10 cellular contexts compared by ENCODE assay signal in genomic region chrX:129979207-129979920, GRCh38. TPM values are rescaled to one million over a fixed set of nuclear protein-coding genes. Genes with fewer than 3 reads are reported as not detected.
DNase-seq lines count a peak whose midpoint lies in the region; ATAC-seq, FAIRE-seq and TF ChIP-seq lines count a peak whose summit lies in the region.
"Had no signal": no experiment of that assay in that cellular context is flagged by ENCODE, and none has a peak within 500 bp of the region (broad histone marks: within the 10 kb centered on the region; RNA-seq: fewer than 3 reads in every experiment).

No MANE protein-coding gene starts in this region.

- H4K20me1 ChIP-seq in IMR-90 (ENCODE audit: insufficient read depth, low read length) = no peaks in the 10 kb centered on the region

- H3K4me1 ChIP-seq in CD4-positive, alpha-beta memory T cell (ENCODE audit: insufficient read depth, low read length) = no peaks in the 10 kb centered on the region
- H3K4me1 ChIP-seq in IMR-90 (ENCODE audit: control insufficient read depth, insufficient read depth, low read length) (no peaks in the 10 kb centered on the region), ovary (ENCODE audit: insufficient read depth) (peaks cover 1% of the 10 kb centered on the region)

- H3K4me3 Mint-ChIP-seq in CD4-positive, alpha-beta memory T cell = peak overlapping the region; percentile 40 to 86 (median 76)

- H3K27me3 ChIP-seq in CD4-positive, alpha-beta memory T cell (ENCODE audit: insufficient read depth, low read length) = no peaks in the 10 kb centered on the region
- H3K27me3 ChIP-seq in IMR-90 (ENCODE audit: control insufficient read depth, insufficient read depth, low read length) = peaks cover 16% of the 10 kb centered on the region
- H3K27me3 ChIP-seq in dorsolateral prefrontal cortex = peaks cover 0 to 34% (median 3%) of the 10 kb centered on the region in 45 donors
- H3K27me3 ChIP-seq in ovary = no peaks in the 10 kb centered on the region

- no peak overlapping the region for H2BK20ac ChIP-seq in IMR-90 (ENCODE audit: low read depth, low read length)

- CTCF ChIA-PET in CD4-positive, alpha-beta memory T cell (lab: Charles Lee; ENCODE audit: partially characterized antibody) = interaction anchor here (0.6 kb wide), 1 partner anchor 377 kb away, joined by 4 read pairs; no protein-coding TSS in a partner anchor
- CTCF ChIA-PET in IMR-90 (lab: Yijun Ruan, JAX) = no interaction called here

- no peak overlapping the region for H2BK120ac ChIP-seq in IMR-90 (ENCODE audit: low read depth, low read length)

- no peak overlapping the region for H2AK5ac ChIP-seq in IMR-90 (ENCODE audit: low read depth, low read length)

- H4K91ac ChIP-seq in IMR-90 (ENCODE audit: insufficient read depth, low read depth, low read length) = no peak overlapping the region

- WGBS in IMR-90 (ENCODE audit: extremely low coverage in 2 of 2, insufficient read length in 1 of 2), 2 experiments = 60% methylated on average over 6 of the region's 35 CpGs; no CpG with 5 or more reads in 1 of the 2 experiments
- 29 to 41% (median 35%) methylated on average over 26 to 35 of the region's 35 CpGs for WGBS in ovary, 3 donors

- TF ChIP-seq RAD21 in IMR-90 (IDR thresholded peaks at IDR 0.05; ENCODE audit: low read length) = no peak

- H3K23ac ChIP-seq in IMR-90 (ENCODE audit: low read depth, low read length) = no peak overlapping the region

- H3K18ac ChIP-seq in IMR-90 (ENCODE audit: low read depth, low read length) = no peak overlapping the region

- no peak overlapping the region for H3K4ac ChIP-seq in IMR-90 (ENCODE audit: low read depth, low read length)

- peak overlapping the region in 6 of 7 donors; percentile 29 to 93 (median 66) for H3K27ac Mint-ChIP-seq in CD4-positive, alpha-beta memory T cell

- H2AFZ ChIP-seq in IMR-90 (replicated peaks; ENCODE audit: low read length, poor library complexity) = peak overlapping the region; percentile 53

- in situ Hi-C loops in IMR-90 (cut with MboI; ENCODE audit: low sequenced_read_pairs) = no loop called here

- no peak overlapping the region for H3K9ac ChIP-seq in IMR-90 (ENCODE audit: low read depth, low read length)

- H3K9me3 ChIP-seq in CD4-positive, alpha-beta memory T cell (ENCODE audit: control insufficient read depth in 1 of 2, low read length in 2 of 2) = no peaks in the 10 kb centered on the region
- no peaks in the 10 kb centered on the region for H3K9me3 ChIP-seq in IMR-90 (ENCODE audit: control insufficient read depth, insufficient read depth, low read length)
- no peaks in the 10 kb centered on the region for H3K9me3 ChIP-seq in ovary

- DNase-seq in CD4-positive, alpha-beta memory T cell = no peak
- DNase-seq in IMR-90 = no peak
- DNase-seq in dorsolateral prefrontal cortex = peak in 1 of 10 donors; percentile 15
- DNase-seq in ovary = peak; percentile 21 to 44 (median 35)
- DNase-seq in DMS 273 (lab: John Stamatoyannopoulos, UW; ENCODE audit: unreplicated experiment) = no peak
- no peak for DNase-seq in D721Med (ENCODE audit: insufficient read length, low spot score)
- DNase-seq in DMS153 (lab: John Stamatoyannopoulos, UW) = no peak
- no peak for DNase-seq in iPS-NIHi11 (ENCODE audit: low spot score)

- no peak for TF ChIP-seq EP300 in ovary (IDR thresholded peaks at IDR 0.05)

- H2BK15ac ChIP-seq in IMR-90 (ENCODE audit: low read depth, low read length) = no peak overlapping the region

- H2BK5ac ChIP-seq in IMR-90 (ENCODE audit: low read depth, low read length, poor library complexity, severe bottlenecking) = no peak overlapping the region

- H3K36me3 Mint-ChIP-seq in CD4-positive, alpha-beta memory T cell = peaks cover 0 to 3% of the 10 kb centered on the region in 2 donors

- TF ChIP-seq POLR2A in IMR-90 (IDR thresholded peaks at IDR 0.05; ENCODE audit: low read depth, low read length) (no peak), ovary (IDR thresholded peaks at IDR 0.05) (no peak)

- no peak for TF ChIP-seq CTCF in IMR-90 (conservative IDR thresholded peaks at IDR 0.05; ENCODE audit: low read depth, low read length)
- TF ChIP-seq CTCF in dorsolateral prefrontal cortex (IDR thresholded peaks at IDR 0.05 in 54 of 56, conservative IDR thresholded peaks at IDR 0.05 in 2 of 56; ENCODE audit: low read depth in 1 of 56, partially characterized antibody in 56 of 56) = no peak
- no peak for TF ChIP-seq CTCF in ovary (IDR thresholded peaks at IDR 0.05)
- TF ChIP-seq CTCF in D721Med (IDR thresholded peaks at IDR 0.05; ENCODE audit: insufficient read depth, missing control alignments) = no peak

- H3K9me1 ChIP-seq in IMR-90 (ENCODE audit: insufficient read depth, low read length) = no peaks in the 10 kb centered on the region

- peak overlapping the region; percentile 46; the same call in 1 of the 2 replicates for H3K4me2 ChIP-seq in IMR-90 (ENCODE audit: low read depth, low read length)

- no peak overlapping the region for H4K5ac ChIP-seq in IMR-90 (ENCODE audit: low read depth, low read length)

- H3K27me3 Mint-ChIP-seq in CD4-positive, alpha-beta memory T cell = no peaks in the 10 kb centered on the region

- H3K79me1 ChIP-seq in IMR-90 (ENCODE audit: low read depth in 1 of 2, low read length in 2 of 2) = no peaks in the 10 kb centered on the region

- no peak overlapping the region for H4K8ac ChIP-seq in IMR-90 (ENCODE audit: low read depth in 2 of 2, low read length in 2 of 2)

- no peak overlapping the region for H3K14ac ChIP-seq in IMR-90 (replicated peaks; ENCODE audit: low read depth, low read length)

- H3K36me3 ChIP-seq in CD4-positive, alpha-beta memory T cell (ENCODE audit: insufficient read depth, low read length) = no peaks in the 10 kb centered on the region
- H3K36me3 ChIP-seq in IMR-90 (ENCODE audit: control insufficient read depth, insufficient read depth, low read length) = no peaks in the 10 kb centered on the region
- no peaks in the 10 kb centered on the region for H3K36me3 ChIP-seq in ovary

- no peak overlapping the region for H3K4me3 ChIP-seq in CD4-positive, alpha-beta memory T cell (ENCODE audit: low read length in 2 of 2)
- H3K4me3 ChIP-seq in IMR-90 (ENCODE audit: insufficient read depth, low read depth, low read length) (no peak overlapping the region), dorsolateral prefrontal cortex (peak overlapping the region in 7 of 59 donors; percentile 14 to 60 (median 46)), ovary (peak overlapping the region; percentile 40)
- H3K4me3 ChIP-seq: skin epidermis had no signal

- ATAC-seq in IMR-90 (ENCODE audit: low read depth) = no peak

- no TSS peak for BruUV-seq in IMR-90 (replicated peaks; lab: Mats Ljungman, UMichigan)

- H3K27ac ChIP-seq in CD4-positive, alpha-beta memory T cell (ENCODE audit: low read depth, low read length) = no peak overlapping the region
- H3K27ac ChIP-seq in IMR-90 (ENCODE audit: insufficient read depth, low read length) = no peak overlapping the region
- H3K27ac ChIP-seq in dorsolateral prefrontal cortex = peak overlapping the region in 35 of 59 donors; percentile 3 to 82 (median 55)
- H3K27ac ChIP-seq in ovary = peak overlapping the region; percentile 88 to 92
- H3K27ac ChIP-seq: HL-60 had no signal

- no peaks in the 10 kb centered on the region for H3K9me3 Mint-ChIP-seq in CD4-positive, alpha-beta memory T cell

- no peak for FAIRE-seq in D721Med (lab: Jason Lieb, UNC)

- H3K56ac ChIP-seq in IMR-90 (ENCODE audit: extremely low read depth, insufficient read depth, low read length) = no peak overlapping the region

- dilution Hi-C loops in IMR-90 (cut with HindIII; ENCODE audit: low sequenced_read_pairs, unreplicated experiment) = no loop called here

- intact Hi-C loops in CD4-positive, alpha-beta memory T cell (cut with micrococcal nuclease) = no loop called here
- intact Hi-C loops in IMR-90 (cut with micrococcal nuclease) = no loop called here
- intact Hi-C loops in dorsolateral prefrontal cortex (cut with DNase I) = no loop called here
- intact Hi-C loops in ovary (cut with DNase I) = no loop called here

- POLR2A ChIA-PET in CD4-positive, alpha-beta memory T cell (lab: Charles Lee; ENCODE audit: partially characterized antibody) = interaction anchor here (0.6 to 2.3 kb wide), 4 partner anchors 18 to 48 kb away, joined by 3 to 8 read pairs (median 6); no protein-coding TSS in a partner anchor
- POLR2A ChIA-PET in IMR-90 (lab: Charles Lee; ENCODE audit: unreplicated experiment) = no interaction called here

- H2AK9ac ChIP-seq in IMR-90 (replicated peaks; ENCODE audit: low read depth, low read length, poor library complexity) = no peak overlapping the region

- peaks cover 4 to 16% (median 9%) of the 10 kb centered on the region in 4 donors for H3K4me1 Mint-ChIP-seq in CD4-positive, alpha-beta memory T cell

TF ChIP-seq in IMR-90, 13 proteins besides CTCF, POLR2A, EP300 and RAD21 (continues in another document):
- TF ChIP-seq SMC3 (IDR thresholded peaks at IDR 0.05; ENCODE audit: low read depth, low read length) (no peak), BHLHE40 (IDR thresholded peaks at IDR 0.05; ENCODE audit: low read depth, low read length) (no peak), CHD1 (IDR thresholded peaks at IDR 0.05; ENCODE audit: low read depth, low read length) (no peak), MAFK (IDR thresholded peaks at IDR 0.05; ENCODE audit: low read depth, low read length) (no peak), NFE2L2 (IDR thresholded peaks at IDR 0.05; ENCODE audit: low read depth, low read length) (no peak), MAZ (IDR thresholded peaks at IDR 0.05; ENCODE audit: borderline replicate concordance, low read depth, low read length) (no peak), RFX5 (IDR thresholded peaks at IDR 0.05; ENCODE audit: low read depth, low read length) (no peak), CEBPB (IDR thresholded peaks at IDR 0.05; ENCODE audit: low read depth, low read length) (no peak), RCOR1 (IDR thresholded peaks at IDR 0.05; ENCODE audit: insufficient replicate concordance, low read length) (no peak), MXI1 (IDR thresholded peaks at IDR 0.05; ENCODE audit: borderline replicate concordance, low read depth, low read length) (no peak)

RNA-seq across cellular contexts. Expression of gene BCORL1, which starts 3.1 kb away (rescaled TPM):
- total RNA-seq in CD4-positive, alpha-beta memory T cell = 10 to 100 TPM; 14.0 to 14.2 TPM
- 1 to 10 TPM in 1 of 2 donors, under 1 TPM in 1; 0.09 to 4.5 TPM for polyA plus RNA-seq in CD4-positive, alpha-beta memory T cell
- total RNA-seq in IMR-90 (2012; rRNA removed) (0.28 and 0.54 TPM in 2 replicates), dorsolateral prefrontal cortex (10 to 100 TPM in 118 of 120 experiments, 1 to 10 TPM in 2; 8.6 to 20.7 (median 13.9) TPM), ovary (10 to 100 TPM in 5 of 7 donors, 1 to 10 TPM in 2; 3.3 to 45.1 (median 24.1) TPM)
- polyA plus RNA-seq in IMR-90 (2012; rRNA removed) (1.6 and 2.1 TPM in 2 replicates), ovary (1 to 10 TPM; 6.1 to 9.3 TPM)
- 1.1 and 1.4 TPM in 2 replicates for polyA plus RNA-seq in IMR-90 (2012; cell fraction: cytosol; rRNA removed)
- 2.8 and 3.2 TPM in 2 replicates for polyA plus RNA-seq in IMR-90 (2012; cell fraction: nucleus; rRNA removed; ENCODE audit: low replicate concordance)

Comparison
In these comparisons a context has a peak if more than half of its experiments do, and no peak if none do; other contexts are left out.
1. DNase-seq: peak in ovary (5 of 5); none in CD4-positive, alpha-beta memory T cell (0 of 5), IMR-90 (single experiment), DMS 273 (single experiment), D721Med (single experiment), DMS153 (single experiment) and iPS-NIHi11 (single experiment).
2. H3K27ac ChIP-seq: peak in dorsolateral prefrontal cortex (35 of 59) and ovary (2 of 2); none in CD4-positive, alpha-beta memory T cell (single experiment) and IMR-90 (single experiment).